1 cellular context compared by ENCODE assay signal in genomic region chr18:24263078-24263477, GRCh38.
TF ChIP-seq lines count a peak whose summit lies in the region.

No MANE protein-coding gene starts in this region.

TF ChIP-seq in HepG2, 621 proteins besides CTCF, POLR2A, EP300 and RAD21 (continued from another document):
- no peak for TF ChIP-seq PRDM15 (CRISPR knock-in tag; IDR thresholded peaks at IDR 0.05)
- no peak for TF ChIP-seq ZBTB38 (CRISPR knock-in tag; IDR thresholded peaks at IDR 0.05)
- no peak for TF ChIP-seq GATAD1 (CRISPR knock-in tag; IDR thresholded peaks at IDR 0.05)
- TF ChIP-seq SALL2 (CRISPR knock-in tag; IDR thresholded peaks at IDR 0.05): no peak
- no peak for TF ChIP-seq ZNF350 (CRISPR knock-in tag; IDR thresholded peaks at IDR 0.05; ENCODE audit: borderline replicate concordance, low read depth)
- TF ChIP-seq JUND (CRISPR knock-in tag; IDR thresholded peaks at IDR 0.05): no peak
- no peak for TF ChIP-seq ISL2 (CRISPR knock-in tag; IDR thresholded peaks at IDR 0.05)
